2 cellular contexts compared by ENCODE assay signal in genomic region chr3:152350139-152350538, GRCh38.
A peak's percentile ranks its signal among the peaks of the same experiment; 100 is the strongest.
TF ChIP-seq lines count a peak whose summit lies in the region.

No MANE protein-coding gene starts in this region.

TF ChIP-seq in IMR-90, 13 proteins besides CTCF, POLR2A, EP300 and RAD21:
- TF ChIP-seq ELK1 (IDR thresholded peaks at IDR 0.05; ENCODE audit: borderline replicate concordance, low read depth, low read length) (no peak), CHD1 (IDR thresholded peaks at IDR 0.05; ENCODE audit: low read depth, low read length) (no peak)
TF ChIP-seq in IMR-90: peak in this region for 0.

TF ChIP-seq in K562, 482 proteins besides CTCF, POLR2A, EP300 and RAD21:
- TF ChIP-seq ATF3 (IDR thresholded peaks at IDR 0.05) (peak; percentile 59; the same call in 1 of the 2 replicates), ATF3 (CRISPR knock-in tag; conservative IDR thresholded peaks at IDR 0.05) (no peak), ZNF449 (CRISPR knock-in tag; IDR thresholded peaks at IDR 0.05) (no peak), ZNF518B (CRISPR knock-in tag; IDR thresholded peaks at IDR 0.05) (no peak), KAT7 (CRISPR knock-in tag; IDR thresholded peaks at IDR 0.05; ENCODE audit: borderline replicate concordance) (no peak), SUPT5H (IDR thresholded peaks at IDR 0.05) (0 out of 2 replicates have a peak, but pooled peaks have one; percentile 25), KDM1A (IDR thresholded peaks at IDR 0.05) (peak; percentile 47 to 50; a peak in 2 of 4 replicates), AFF1 (IDR thresholded peaks at IDR 0.05; ENCODE audit: low read depth in 1 of 2, partially characterized antibody in 2 of 2) (peak in 1 of 2 experiments; percentile 29), HMBOX1 (IDR thresholded peaks at IDR 0.05) (0 out of 2 replicates have a peak, but pooled peaks have one; percentile 16), KDM2B (CRISPR knock-in tag; IDR thresholded peaks at IDR 0.05) (no peak), ZNF431 (CRISPR knock-in tag; IDR thresholded peaks at IDR 0.05) (no peak), TEAD4 (IDR thresholded peaks at IDR 0.05; ENCODE audit: low read length) (0 out of 2 replicates have a peak, but pooled peaks have one; percentile 23), TEAD4 (CRISPR knock-in tag; IDR thresholded peaks at IDR 0.05; ENCODE audit: borderline replicate concordance) (no peak), MTA3 (IDR thresholded peaks at IDR 0.05; ENCODE audit: borderline replicate concordance) (no peak), ZNF311 (CRISPR knock-in tag; IDR thresholded peaks at IDR 0.05) (no peak), JUND (IDR thresholded peaks at IDR 0.05; ENCODE audit: borderline replicate concordance, low read depth, low read length) (peak; percentile 75), JUND (tag; IDR thresholded peaks at IDR 0.05; ENCODE audit: borderline replicate concordance, low read depth, low read length) (peak; percentile 33; the same call in 1 of the 3 replicates), PHF21A (IDR thresholded peaks at IDR 0.05; ENCODE audit: borderline replicate concordance, low read depth) (no peak), NCOA4 (IDR thresholded peaks at IDR 0.05; ENCODE audit: partially characterized antibody) (no peak), POLR2G (IDR thresholded peaks at IDR 0.05; ENCODE audit: low read depth, low read length) (no peak), SIRT6 (IDR thresholded peaks at IDR 0.05; ENCODE audit: low read depth, low read length) (no peak), SMARCA4 (IDR thresholded peaks at IDR 0.05) (0 out of 2 replicates have a peak, but pooled peaks have one; percentile 23), CBFA2T3 (IDR thresholded peaks at IDR 0.05) (peak; percentile 59), ZNF436 (CRISPR knock-in tag; IDR thresholded peaks at IDR 0.05) (no peak), FOSL1 (tag; conservative IDR thresholded peaks at IDR 0.05) (peak; percentile 53), SMARCE1 (IDR thresholded peaks at IDR 0.05) (0 out of 2 replicates have a peak, but pooled peaks have one; percentile 22), THAP7 (CRISPR knock-in tag; IDR thresholded peaks at IDR 0.05) (no peak), ZNF133 (CRISPR knock-in tag; IDR thresholded peaks at IDR 0.05) (no peak), NR2F6 (CRISPR knock-in tag; IDR thresholded peaks at IDR 0.05) (no peak), ARID1B (IDR thresholded peaks at IDR 0.05) (peak; percentile 61), ILF3 (IDR thresholded peaks at IDR 0.05; ENCODE audit: borderline replicate concordance) (no peak)
